ENCODE assay signal across 10 cellular contexts in genomic region chr3:155664922-155665695, GRCh38.
A peak's percentile ranks its signal among the peaks of the same experiment; 100 is the strongest.
DNase-seq lines count a peak whose midpoint lies in the region; FAIRE-seq and TF ChIP-seq lines count a peak whose summit lies in the region.
"Had no signal": no experiment of that assay in that cellular context is flagged by ENCODE, and none has a peak within 500 bp of the region (broad histone marks: within the 10 kb centered on the region; RNA-seq: fewer than 3 reads in every experiment).

No MANE protein-coding gene starts in this region.

- H3K4me1 Mint-ChIP-seq in neural progenitor cell (peaks cover 8% of the 10 kb centered on the region), CD14-positive monocyte (peaks cover 12% of the 10 kb centered on the region)

- H3K4me2 ChIP-seq in neural progenitor cell = no peak overlapping the region

- H3K27ac ChIP-seq in neural progenitor cell (no peak overlapping the region), kidney (ENCODE audit: low read depth in 2 of 2, low read length in 2 of 2) (no peak overlapping the region)

- peaks cover 9% of the 10 kb centered on the region for H3K79me2 ChIP-seq in neural progenitor cell (ENCODE audit: low read depth)

- H3K27me3 ChIP-seq in neural progenitor cell = no peaks in the 10 kb centered on the region

- H2AFZ ChIP-seq in neural progenitor cell (replicated peaks) = no peak overlapping the region

- no peak overlapping the region for H3K27ac Mint-ChIP-seq in neural progenitor cell
- H3K27ac Mint-ChIP-seq in CD14-positive monocyte = peak overlapping the region in 3 of 7 donors; percentile 34 to 82 (median 53)
- H3K27ac Mint-ChIP-seq: stimulated activated naive CD8-positive, alpha-beta T cell treated with anti-CD3 and anti-CD28 coated beads, Interleukin-15, Interleukin-2, amounts not matched to agents 100 ng/mL and 50 ng/mL, for 24 hours had no signal

- H3K4me3 ChIP-seq in neural progenitor cell = no peak overlapping the region
- H3K4me3 ChIP-seq in kidney (ENCODE audit: low read length in 2 of 2) = peak overlapping the region in 1 of 2 donors; percentile 14

- H3K36me3 Mint-ChIP-seq in neural progenitor cell = no peaks in the 10 kb centered on the region
- H3K36me3 Mint-ChIP-seq in CD14-positive monocyte = no peaks in the 10 kb centered on the region

- H3K9ac ChIP-seq in neural progenitor cell (no peak overlapping the region), kidney (ENCODE audit: low read length in 2 of 2) (no peak overlapping the region)

- H3K9me3 Mint-ChIP-seq in neural progenitor cell = no peaks in the 10 kb centered on the region
- no peaks in the 10 kb centered on the region for H3K9me3 Mint-ChIP-seq in CD14-positive monocyte
- H3K9me3 Mint-ChIP-seq: stimulated activated naive CD8-positive, alpha-beta T cell treated with anti-CD3 and anti-CD28 coated beads, Interleukin-15, Interleukin-2, amounts not matched to agents 100 ng/mL and 50 ng/mL, for 24 hours had no signal

- peaks cover 8% of the 10 kb centered on the region for H4K20me1 ChIP-seq in neural progenitor cell (ENCODE audit: low read depth)

- H3K36me3 ChIP-seq in neural progenitor cell = no peaks in the 10 kb centered on the region
- no peaks in the 10 kb centered on the region for H3K36me3 ChIP-seq in kidney (ENCODE audit: control insufficient read depth in 1 of 2, insufficient read depth in 2 of 2, low read length in 2 of 2)

- H3K27me3 Mint-ChIP-seq in neural progenitor cell (ENCODE audit: insufficient read depth, low read depth) = no peaks in the 10 kb centered on the region
- H3K27me3 Mint-ChIP-seq in CD14-positive monocyte (ENCODE audit: low read depth in 3 of 3) = no peaks in the 10 kb centered on the region

- intact Hi-C loops in CD14-positive monocyte (cut with micrococcal nuclease) = no loop called here
- intact Hi-C loops in kidney (cut with DNase I) = no loop called here

- H3K9me3 ChIP-seq in neural progenitor cell (ENCODE audit: low read depth) (no peaks in the 10 kb centered on the region), kidney (ENCODE audit: control insufficient read depth in 1 of 2, low read length in 2 of 2) (no peaks in the 10 kb centered on the region)

- TF ChIP-seq CTCF in neural progenitor cell (IDR thresholded peaks at IDR 0.05) = no peak
- no peak for TF ChIP-seq CTCF in CD14-positive monocyte (IDR thresholded peaks at IDR 0.05)
- TF ChIP-seq CTCF in kidney (IDR thresholded peaks at IDR 0.05; ENCODE audit: borderline replicate concordance, extremely low read depth, insufficient read depth) = no peak

- DNase-seq in CD1c-positive myeloid dendritic cell (ENCODE audit: extremely low spot score) = peak; percentile 43
- peak; percentile 9 for DNase-seq in NCI-H69 (lab: John Stamatoyannopoulos, UW)
- peak; percentile 24 for DNase-seq in epidermal melanocyte (ENCODE audit: insufficient read length, low spot score)
- peak; percentile 12 for DNase-seq in neural progenitor cell (ENCODE audit: low spot score)
- no peak for DNase-seq in islet precursor cell
- no peak for DNase-seq in NCI-H82 treated with DMSO at 0.1 percent for 48 hours (lab: John Stamatoyannopoulos, UW; ENCODE audit: unreplicated experiment)
- DNase-seq in CD14-positive monocyte (ENCODE audit: low spot score) = no peak
- DNase-seq in kidney = no peak
- DNase-seq: KG1 had no signal

- FAIRE-seq in kidney (lab: Jason Lieb, UNC) = no peak

- H3K4me3 Mint-ChIP-seq in neural progenitor cell (no peak overlapping the region), CD14-positive monocyte (no peak overlapping the region)
- H3K4me3 Mint-ChIP-seq: stimulated activated naive CD8-positive, alpha-beta T cell treated with anti-CD3 and anti-CD28 coated beads, Interleukin-15, Interleukin-2, amounts not matched to agents 100 ng/mL and 50 ng/mL, for 24 hours had no signal

- H3F3A ChIP-seq in neural progenitor cell (ENCODE audit: low read depth) = peaks cover 3% of the 10 kb centered on the region

- H3K4me1 ChIP-seq in neural progenitor cell = peaks cover 16% of the 10 kb centered on the region
- H3K4me1 ChIP-seq in kidney (ENCODE audit: control insufficient read depth in 1 of 2, insufficient read depth in 1 of 2, low read depth in 1 of 2, low read length in 2 of 2) = no peaks in the 10 kb centered on the region

Comparison
In these comparisons a context has a peak if more than half of its experiments do, and no peak if none do; other contexts are left out.
1. DNase-seq: peak in CD1c-positive myeloid dendritic cell (single experiment), NCI-H69 (single experiment), epidermal melanocyte (single experiment) and neural progenitor cell (single experiment); none in islet precursor cell (single experiment), NCI-H82 treated with DMSO at 0.1 percent for 48 hours (single experiment), CD14-positive monocyte (single experiment) and kidney (single experiment).